21 cellular contexts compared by ENCODE assay signal in genomic region chr6:136036071-136036380, GRCh38.
DNase-seq lines count a peak whose midpoint lies in the region; ATAC-seq and TF ChIP-seq lines count a peak whose summit lies in the region.
"Had no signal": no experiment of that assay in that cellular context is flagged by ENCODE, and none has a peak within 500 bp of the region (broad histone marks: within the 10 kb centered on the region; RNA-seq: fewer than 3 reads in every experiment).

No MANE protein-coding gene starts in this region.

- peak overlapping the region in 7 of 11 experiments; percentile 18 to 63 (median 33); a peak in 11 of 22 replicates for H3K4me2 ChIP-seq in BLaER1 treated with 17β-estradiol and CSF1 and Interleukin-3, amounts not matched to agents 10 nM and 100 nM

- H3K27ac ChIP-seq in BLaER1 treated with 17β-estradiol and CSF1 and Interleukin-3, amounts not matched to agents 10 nM and 100 nM: peak overlapping the region in 2 of 11 experiments; percentile 10 to 35; a peak in 2 of 22 replicates
- H3K27ac ChIP-seq in gastroesophageal sphincter (peak overlapping the region; percentile 26 to 79 (median 78)), stomach (peak overlapping the region in 3 of 5 donors; percentile 56 to 68 (median 59))
- H3K27ac ChIP-seq: ascending aorta, epithelial cell of prostate had no signal

- TF ChIP-seq EP300 in gastroesophageal sphincter (IDR thresholded peaks at IDR 0.05) (no peak), stomach (IDR thresholded peaks at IDR 0.05) (no peak)

- no peaks in the 10 kb centered on the region for H3K9me3 Mint-ChIP-seq in activated T-cell treated with anti-CD3 and anti-CD28 coated beads, Interleukin-2, amount 50 U/mL, for 24 hours
- H3K9me3 Mint-ChIP-seq: activated T-cell treated with anti-CD3 and anti-CD28 coated beads, Interleukin-2, amount 50 U/mL, for 72 hours; CD4-positive, CD25-positive, alpha-beta regulatory T cell; central memory CD8-positive, alpha-beta T cell; nephron progenitor cell; T-helper 2 cell treated with Interferon-gamma antibody and Interleukin-4, amounts not matched to agents 5 μg/mL and 100 μg/mL, for 36 hours had no signal

- WGBS in gastroesophageal sphincter (ENCODE audit: low coverage in 1 of 2), 2 donors: 71 to 73% methylated on average over 2 of the region's 2 CpGs
- WGBS in stomach, 5 donors: 70 to 81% (median 74%) methylated on average over 2 of the region's 2 CpGs

- H3K27me3 ChIP-seq in BLaER1 treated with 17β-estradiol and CSF1 and Interleukin-3, amounts not matched to agents 10 nM and 100 nM: no peaks in the 10 kb centered on the region
- H3K27me3 ChIP-seq in adipocyte (replicated peaks; ENCODE audit: control insufficient read depth, insufficient read depth, low read length) (no peaks in the 10 kb centered on the region), gastroesophageal sphincter (no peaks in the 10 kb centered on the region), stomach (no peaks in the 10 kb centered on the region)
- H3K27me3 ChIP-seq: ascending aorta had no signal

- no peaks in the 10 kb centered on the region for H3K9me3 ChIP-seq in BLaER1 treated with 17β-estradiol and CSF1 and Interleukin-3, amounts not matched to agents 10 nM and 100 nM (replicated peaks in 1 of 11)
- H3K9me3 ChIP-seq in adipocyte (ENCODE audit: control insufficient read depth, low read length) (no peaks in the 10 kb centered on the region), gastroesophageal sphincter (no peaks in the 10 kb centered on the region), stomach (no peaks in the 10 kb centered on the region)
- H3K9me3 ChIP-seq: ascending aorta had no signal

- peaks cover 7% of the 10 kb centered on the region for H3K4me1 Mint-ChIP-seq in activated T-cell treated with anti-CD3 and anti-CD28 coated beads, Interleukin-2, amount 50 U/mL, for 24 hours (ENCODE audit: low read depth)

- no peaks in the 10 kb centered on the region for H3K36me3 ChIP-seq in BLaER1 treated with 17β-estradiol and CSF1 and Interleukin-3, amounts not matched to agents 10 nM and 100 nM
- H3K36me3 ChIP-seq in adipocyte (ENCODE audit: control insufficient read depth, insufficient read depth, low read length, severe bottlenecking): no peaks in the 10 kb centered on the region
- H3K36me3 ChIP-seq in gastroesophageal sphincter: no peaks in the 10 kb centered on the region
- no peaks in the 10 kb centered on the region for H3K36me3 ChIP-seq in stomach
- H3K36me3 ChIP-seq: ascending aorta had no signal

- DNase-seq in adipocyte (ENCODE audit: low read depth): no peak
- DNase-seq in stomach: no peak
- no peak for DNase-seq in activated T-cell treated with anti-CD3 and anti-CD28 coated beads, Interleukin-2, amount 50 U/mL, for 24 hours
- DNase-seq in dedifferentiated amniotic fluid mesenchymal stem cell (ENCODE audit: extremely low spot score): no peak
- no peak for DNase-seq in SHP77 (lab: John Stamatoyannopoulos, UW)
- DNase-seq: activated CD4-positive, alpha-beta T cell treated with anti-CD3 and anti-CD28 coated beads for 48 hours; activated naive CD4-positive, alpha-beta T cell treated with anti-CD3 and anti-CD28 coated beads, Interleukin-2, amount 50 U/mL, for 16 hours; activated T-cell treated with anti-CD3 and anti-CD28 coated beads, Interleukin-2, amount 50 U/mL, for 72 hours; CD4-positive, CD25-positive, alpha-beta regulatory T cell; foreskin melanocyte; GOT3; NCI-H1105 treated with DMSO at 0.1 percent for 48 hours; NCI-H2029; nephron progenitor cell; posterior cingulate gyrus had no signal

- peaks cover 0 to 65% (median 11%) of the 10 kb centered on the region in 10 experiments; a peak in 17 of 20 replicates for H3K4me1 ChIP-seq in BLaER1 treated with 17β-estradiol and CSF1 and Interleukin-3, amounts not matched to agents 10 nM and 100 nM
- H3K4me1 ChIP-seq in adipocyte (ENCODE audit: control insufficient read depth, insufficient read depth, low read length): peaks cover 49% of the 10 kb centered on the region
- H3K4me1 ChIP-seq in gastroesophageal sphincter: peaks cover 0 to 46% (median 11%) of the 10 kb centered on the region in 3 donors
- peaks cover 13 to 60% (median 37%) of the 10 kb centered on the region in 4 donors for H3K4me1 ChIP-seq in stomach
- H3K4me1 ChIP-seq: ascending aorta had no signal

- no peaks in the 10 kb centered on the region for H3K36me3 Mint-ChIP-seq in activated T-cell treated with anti-CD3 and anti-CD28 coated beads, Interleukin-2, amount 50 U/mL, for 24 hours (ENCODE audit: low read depth)
- H3K36me3 Mint-ChIP-seq: CD4-positive, CD25-positive, alpha-beta regulatory T cell had no signal

- no peak overlapping the region for H3K9ac ChIP-seq in BLaER1 treated with 17β-estradiol and CSF1 and Interleukin-3, amounts not matched to agents 10 nM and 100 nM
- H3K9ac ChIP-seq in adipocyte (ENCODE audit: low read length): peak overlapping the region; percentile 85

- no peak overlapping the region for H3K4me3 ChIP-seq in BLaER1 treated with 17β-estradiol and CSF1 and Interleukin-3, amounts not matched to agents 10 nM and 100 nM
- H3K4me3 ChIP-seq in adipocyte (ENCODE audit: low read length) (peak overlapping the region; percentile 43), gastroesophageal sphincter (no peak overlapping the region), stomach (no peak overlapping the region)
- H3K4me3 ChIP-seq: ascending aorta had no signal

- no peak for ATAC-seq in gastroesophageal sphincter
- ATAC-seq: activated T-cell treated with anti-CD3 and anti-CD28 coated beads, Interleukin-2, amount 50 U/mL, for 72 hours had no signal

- TF ChIP-seq CTCF in gastroesophageal sphincter (IDR thresholded peaks at IDR 0.05) (no peak), stomach (IDR thresholded peaks at IDR 0.05) (no peak)

- no peak for TF ChIP-seq POLR2A in gastroesophageal sphincter (IDR thresholded peaks at IDR 0.05)
- no peak for TF ChIP-seq POLR2A in stomach (IDR thresholded peaks at IDR 0.05)

- H3K27me3 Mint-ChIP-seq in activated T-cell treated with anti-CD3 and anti-CD28 coated beads, Interleukin-2, amount 50 U/mL, for 24 hours: peaks cover 2% of the 10 kb centered on the region

- H3K4me3 Mint-ChIP-seq in activated T-cell treated with anti-CD3 and anti-CD28 coated beads, Interleukin-2, amount 50 U/mL, for 24 hours: no peak overlapping the region
- H3K4me3 Mint-ChIP-seq: activated T-cell treated with anti-CD3 and anti-CD28 coated beads, Interleukin-2, amount 50 U/mL, for 72 hours; CD4-positive, CD25-positive, alpha-beta regulatory T cell; central memory CD8-positive, alpha-beta T cell; nephron progenitor cell; T-helper 2 cell treated with Interferon-gamma antibody and Interleukin-4, amounts not matched to agents 5 μg/mL and 100 μg/mL, for 36 hours had no signal

- intact Hi-C loops in stomach (cut with DNase I; ENCODE audit: low total_unique reads): no loop called here

- H4K20me1 ChIP-seq in BLaER1 treated with 17β-estradiol and CSF1 and Interleukin-3, amounts not matched to agents 10 nM and 100 nM: no peaks in the 10 kb centered on the region

- no peak overlapping the region for H3K27ac Mint-ChIP-seq in activated T-cell treated with anti-CD3 and anti-CD28 coated beads, Interleukin-2, amount 50 U/mL, for 24 hours
- H3K27ac Mint-ChIP-seq: activated T-cell treated with anti-CD3 and anti-CD28 coated beads, Interleukin-2, amount 50 U/mL, for 72 hours; CD4-positive, CD25-positive, alpha-beta regulatory T cell; nephron progenitor cell; T-helper 2 cell treated with Interferon-gamma antibody and Interleukin-4, amounts not matched to agents 5 μg/mL and 100 μg/mL, for 36 hours had no signal
